In the genomic region with DNA sequence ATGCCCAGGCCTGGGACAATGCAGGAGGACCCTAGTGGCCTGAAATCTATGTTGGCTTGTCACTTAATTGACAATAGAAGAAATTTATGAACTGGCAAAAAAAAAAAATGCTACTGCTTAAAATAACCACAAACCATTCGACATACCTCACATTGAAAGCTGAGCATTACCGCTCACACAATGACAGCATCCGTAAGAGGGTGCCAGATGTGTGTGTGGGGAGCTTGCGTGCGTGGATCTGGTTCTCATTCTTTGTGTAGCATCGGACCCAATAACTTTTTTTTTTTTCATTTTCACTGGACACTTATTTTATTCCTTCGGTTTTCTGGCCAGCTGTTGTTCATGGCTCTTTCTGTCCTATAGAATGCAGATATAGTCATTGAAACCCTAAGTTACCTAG, we compare ENCODE assay signal across 6 cellular contexts.
"Had no signal": no experiment of that assay in that cellular context is flagged by ENCODE, and none has a peak within 500 bp of the region (broad histone marks: within the 10 kb centered on the region; RNA-seq: fewer than 3 reads in every experiment).

No MANE protein-coding gene starts in this region.

- ATAC-seq: HepG2, K562 had no signal

- H3K36me3 Mint-ChIP-seq: IgD-negative memory B cell had no signal

- DNase-seq: IMR-90, KBM-7, KG1 had no signal

- H3K4me3 Mint-ChIP-seq: IgD-negative memory B cell had no signal

- H3K27ac Mint-ChIP-seq: IgD-negative memory B cell had no signal
